Comparison of ENCODE assay signal across 34 cellular contexts in genomic region chr18:49842656-49843055, GRCh38.
"Had no signal": no experiment of that assay in that cellular context is flagged by ENCODE, and none has a peak within 500 bp of the region (broad histone marks: within the 10 kb centered on the region; RNA-seq: fewer than 3 reads in every experiment).

No MANE protein-coding gene starts in this region.

- H3K9ac ChIP-seq: SK-N-SH had no signal

- H3K27ac Mint-ChIP-seq: activated CD4-positive, alpha-beta memory T cell treated with anti-CD3 and anti-CD28 coated beads for 36 hours; activated CD4-positive, alpha-beta T cell treated with anti-CD3 and anti-CD28 coated beads for 36 hours; activated CD4-positive, alpha-beta T cell treated with anti-CD3 and anti-CD28 coated beads, Interleukin-2, amount 10 ng/mL, durations not matched to agents 7 days and 5 days; activated CD8-positive, alpha-beta memory T cell treated with anti-CD3 and anti-CD28 coated beads, Interleukin-2, amount 10 ng/mL, durations not matched to agents 7 days and 5 days; activated naive CD4-positive, alpha-beta T cell treated with anti-CD3 and anti-CD28 coated beads, Interleukin-2, amount 10 ng/mL, durations not matched to agents 7 days and 5 days; activated naive CD8-positive, alpha-beta T cell; activated naive CD8-positive, alpha-beta T cell treated with anti-CD3 and anti-CD28 coated beads, Interleukin-2, amount 50 U/mL, for 24 hours; T-helper 1 cell treated with Interleukin-12 subunit alpha and Interleukin-12 subunit beta and Interleukin-4 antibody, amounts not matched to agents 30 μg/mL and 1 μg/mL, for 36 hours; T-helper 2 cell treated with Interferon-gamma antibody and Interleukin-4, amounts not matched to agents 5 μg/mL and 100 μg/mL, for 36 hours had no signal

- H3K4me3 ChIP-seq: MG63, Peyer's patch, SJSA1 had no signal

- H3K27me3 ChIP-seq: MG63, Peyer's patch, SJSA1 had no signal

- H3K4me1 Mint-ChIP-seq: activated CD4-positive, alpha-beta T cell treated with anti-CD3 and anti-CD28 coated beads for 36 hours; activated CD8-positive, alpha-beta memory T cell treated with anti-CD3 and anti-CD28 coated beads, Interleukin-2, amount 10 ng/mL, durations not matched to agents 7 days and 5 days; activated naive CD4-positive, alpha-beta T cell treated with anti-CD3 and anti-CD28 coated beads, Interleukin-2, amount 10 ng/mL, durations not matched to agents 7 days and 5 days; activated naive CD8-positive, alpha-beta T cell treated with anti-CD3 and anti-CD28 coated beads, Interleukin-2, amount 50 U/mL, for 24 hours had no signal

- ATAC-seq: activated CD4-positive, alpha-beta T cell treated with anti-CD3 and anti-CD28 coated beads for 36 hours; activated CD8-positive, alpha-beta memory T cell treated with anti-CD3 and anti-CD28 coated beads, Interleukin-2, amount 10 ng/mL, durations not matched to agents 7 days and 5 days; activated naive CD8-positive, alpha-beta T cell treated with anti-CD3 and anti-CD28 coated beads, Interleukin-2, amount 50 U/mL, for 24 hours; PC-3 had no signal

- H3K9me3 Mint-ChIP-seq: activated CD4-positive, alpha-beta memory T cell treated with anti-CD3 and anti-CD28 coated beads for 36 hours; activated CD4-positive, alpha-beta T cell treated with anti-CD3 and anti-CD28 coated beads, Interleukin-2, amount 10 ng/mL, durations not matched to agents 7 days and 5 days; activated naive CD4-positive, alpha-beta T cell treated with anti-CD3 and anti-CD28 coated beads, Interleukin-2, amount 10 ng/mL, durations not matched to agents 7 days and 5 days; activated naive CD8-positive, alpha-beta T cell treated with anti-CD3 and anti-CD28 coated beads, Interleukin-2, amount 50 U/mL, for 24 hours; brain; T-helper 1 cell treated with Interleukin-12 subunit alpha and Interleukin-12 subunit beta and Interleukin-4 antibody, amounts not matched to agents 30 μg/mL and 1 μg/mL, for 36 hours; T-helper 2 cell treated with Interferon-gamma antibody and Interleukin-4, amounts not matched to agents 5 μg/mL and 100 μg/mL, for 36 hours had no signal

- FAIRE-seq: TTC549 had no signal

- H3K4me3 Mint-ChIP-seq: activated CD4-positive, alpha-beta memory T cell treated with anti-CD3 and anti-CD28 coated beads for 36 hours; activated CD4-positive, alpha-beta T cell treated with anti-CD3 and anti-CD28 coated beads for 36 hours; activated CD4-positive, alpha-beta T cell treated with anti-CD3 and anti-CD28 coated beads, Interleukin-2, amount 10 ng/mL, durations not matched to agents 7 days and 5 days; activated CD8-positive, alpha-beta memory T cell treated with anti-CD3 and anti-CD28 coated beads, Interleukin-2, amount 10 ng/mL, durations not matched to agents 7 days and 5 days; activated naive CD4-positive, alpha-beta T cell treated with anti-CD3 and anti-CD28 coated beads, Interleukin-2, amount 10 ng/mL, durations not matched to agents 7 days and 5 days; activated naive CD8-positive, alpha-beta T cell; activated naive CD8-positive, alpha-beta T cell treated with anti-CD3 and anti-CD28 coated beads, Interleukin-2, amount 50 U/mL, for 24 hours; brain; T-helper 1 cell treated with Interleukin-12 subunit alpha and Interleukin-12 subunit beta and Interleukin-4 antibody, amounts not matched to agents 30 μg/mL and 1 μg/mL, for 36 hours; T-helper 2 cell treated with Interferon-gamma antibody and Interleukin-4, amounts not matched to agents 5 μg/mL and 100 μg/mL, for 36 hours had no signal

- H3K9me3 ChIP-seq: MG63, Peyer's patch, SJSA1, SK-N-SH had no signal

- H3K27me3 Mint-ChIP-seq: activated CD4-positive, alpha-beta T cell treated with anti-CD3 and anti-CD28 coated beads, Interleukin-2, amount 10 ng/mL, durations not matched to agents 7 days and 5 days; activated CD8-positive, alpha-beta memory T cell treated with anti-CD3 and anti-CD28 coated beads, Interleukin-2, amount 10 ng/mL, durations not matched to agents 7 days and 5 days; activated naive CD8-positive, alpha-beta T cell treated with anti-CD3 and anti-CD28 coated beads, Interleukin-2, amount 50 U/mL, for 24 hours had no signal

- DNase-seq: activated CD4-positive, alpha-beta memory T cell treated with anti-CD3 and anti-CD28 coated beads for 36 hours; activated CD4-positive, alpha-beta T cell treated with anti-CD3 and anti-CD28 coated beads for 36 hours; activated CD4-positive, alpha-beta T cell treated with anti-CD3 and anti-CD28 coated beads, Interleukin-2, amount 10 ng/mL, durations not matched to agents 7 days and 5 days; activated CD8-positive, alpha-beta memory T cell treated with anti-CD3 and anti-CD28 coated beads for 24 hours; activated CD8-positive, alpha-beta memory T cell treated with anti-CD3 and anti-CD28 coated beads, Interleukin-2, amount 10 ng/mL, durations not matched to agents 7 days and 5 days; activated CD8-positive, alpha-beta memory T cell treated with anti-CD3 and anti-CD28 coated beads, Interleukin-2, amount 50 U/mL, for 48 hours; activated effector memory CD4-positive, alpha-beta T cell treated with Interleukin-2 at 50 U/mL for 16 hours; activated naive CD4-positive, alpha-beta T cell treated with anti-CD3 and anti-CD28 coated beads, Interleukin-2, amount 10 ng/mL, durations not matched to agents 7 days and 5 days; activated naive CD8-positive, alpha-beta T cell treated with anti-CD3 and anti-CD28 coated beads, Interleukin-2, amount 50 U/mL, for 24 hours; anterior cingulate cortex; caudate nucleus; Kasumi-1; KG1; MG63; NCI-H1048; NCI-H1105 treated with DMSO at 0.1 percent for 48 hours; NCI-H1436; NCI-H1694; NCI-H1930; NCI-H2081 treated with DMSO at 0.1 percent for 48 hours; NCI-H226; NCI-H446 treated with DMSO at 0.1 percent for 48 hours; NCI-H524; PC-3; Peyer's patch; RPMI8226; SHP77 treated with DMSO at 0.1 percent for 48 hours; SK-N-SH had no signal

- H3K27ac ChIP-seq: Peyer's patch, SJSA1 had no signal

- H3K36me3 Mint-ChIP-seq: activated CD4-positive, alpha-beta memory T cell treated with anti-CD3 and anti-CD28 coated beads for 36 hours; activated CD8-positive, alpha-beta memory T cell treated with anti-CD3 and anti-CD28 coated beads, Interleukin-2, amount 10 ng/mL, durations not matched to agents 7 days and 5 days; activated naive CD4-positive, alpha-beta T cell treated with anti-CD3 and anti-CD28 coated beads, Interleukin-2, amount 10 ng/mL, durations not matched to agents 7 days and 5 days; activated naive CD8-positive, alpha-beta T cell; brain had no signal

- H3K4me2 ChIP-seq: SK-N-SH had no signal

- H3K36me3 ChIP-seq: MG63, SJSA1 had no signal
